Comparison of ENCODE assay signal across 18 cellular contexts in genomic region chr4:106996490-106996889, GRCh38. TPM values are rescaled to one million over a fixed set of nuclear protein-coding genes. Genes with fewer than 3 reads are reported as not detected.
"Had no signal": no experiment of that assay in that cellular context is flagged by ENCODE, and none has a peak within 500 bp of the region (broad histone marks: within the 10 kb centered on the region; RNA-seq: fewer than 3 reads in every experiment).

No MANE protein-coding gene starts in this region.

- H3K27me3 ChIP-seq: ovary, stomach, vagina had no signal

- DNase-seq: activated CD4-positive, alpha-beta T cell treated with anti-CD3 and anti-CD28 coated beads for 1 hour; activated gamma-delta T cell treated with Interleukin-2 at 50 U/mL for 16 hours; effector memory CD8-positive, alpha-beta T cell; foreskin fibroblast; left cardiac atrium; lower lobe of right lung; natural killer cell; ovary; stimulated activated CD4-positive, alpha-beta T cell treated with anti-CD3 and anti-CD28 coated beads, Interleukin-4, amount 100 ng/mL, for 1 hour; stomach; trophoblast cell; WERI-Rb-1 had no signal

- ATAC-seq: effector memory CD8-positive, alpha-beta T cell; left cardiac atrium; lower lobe of right lung; natural killer cell; sciatic nerve; stimulated activated effector memory CD8-positive, alpha-beta T cell treated with anti-CD3 and anti-CD28 coated beads, Interleukin-12 subunit alpha, Interleukin-12 subunit beta, amount 100 ng/mL, for 72 hours had no signal

- H3K4me1 ChIP-seq: lower lobe of right lung, stomach, vagina had no signal

- H3K9me3 ChIP-seq: lower lobe of right lung, ovary, stomach, vagina had no signal

- H3K36me3 ChIP-seq: lower lobe of right lung, ovary, stomach, vagina, WERI-Rb-1 had no signal

- H3K4me3 ChIP-seq: lower lobe of right lung, ovary, smooth muscle cell, stomach, vagina had no signal

- H3K27ac ChIP-seq: lower lobe of right lung, ovary, stomach, vagina, WERI-Rb-1 had no signal

RNA-seq across cellular contexts. Expression of gene DKK2, which starts 39.6 kb away (rescaled TPM):
- total RNA-seq: activated CD8-positive, alpha-beta memory T cell treated with anti-CD3 and anti-CD28 coated beads for 36 hours; dermis microvascular lymphatic vessel endothelial cell had no signal
